1 cellular context compared by ENCODE assay signal in the genomic region with DNA sequence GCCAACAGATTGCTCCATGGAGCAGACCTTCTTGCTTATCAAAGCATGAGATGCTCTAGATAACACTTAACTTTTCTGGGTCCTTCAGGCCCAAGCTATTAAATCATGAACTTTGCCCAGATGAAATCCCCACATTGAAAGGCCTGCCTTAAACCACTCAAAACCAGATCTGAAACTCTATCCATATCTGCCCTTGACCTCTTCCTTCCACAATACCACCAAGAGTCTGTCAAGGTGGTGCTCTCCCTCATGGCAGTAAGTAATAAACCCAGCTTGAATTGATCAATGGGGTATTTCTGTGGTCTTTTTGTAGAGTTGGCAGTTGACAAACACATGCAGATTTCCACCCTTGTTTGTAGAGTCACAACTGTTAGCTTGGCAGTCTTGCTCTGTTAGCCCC.
TF ChIP-seq lines count a peak whose summit lies in the region.

No MANE protein-coding gene starts in this region.

TF ChIP-seq in H1, 55 proteins besides CTCF, POLR2A, EP300 and RAD21:
- TF ChIP-seq TAF1 (IDR thresholded peaks at IDR 0.05; ENCODE audit: low read depth, low read length) (no peak), SRF (IDR thresholded peaks at IDR 0.05; ENCODE audit: low read depth, low read length) (no peak), CHD2 (IDR thresholded peaks at IDR 0.05; ENCODE audit: low read length) (no peak), SUZ12 (IDR thresholded peaks at IDR 0.05; ENCODE audit: low read length) (no peak), SIX5 (IDR thresholded peaks at IDR 0.05; ENCODE audit: low read depth, low read length) (no peak), CEBPB (IDR thresholded peaks at IDR 0.05; ENCODE audit: low read depth, low read length) (no peak)
- TF ChIP-seq, protein P1, sequence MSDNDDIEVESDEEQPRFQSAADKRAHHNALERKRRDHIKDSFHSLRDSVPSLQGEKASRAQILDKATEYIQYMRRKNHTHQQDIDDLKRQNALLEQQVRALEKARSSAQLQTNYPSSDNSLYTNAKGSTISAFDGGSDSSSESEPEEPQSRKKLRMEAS (IDR thresholded peaks at IDR 0.05), result no peak
TF ChIP-seq in H1: peak in this region for 0.
